ENCODE assay signal across 10 cellular contexts in the genomic region with DNA sequence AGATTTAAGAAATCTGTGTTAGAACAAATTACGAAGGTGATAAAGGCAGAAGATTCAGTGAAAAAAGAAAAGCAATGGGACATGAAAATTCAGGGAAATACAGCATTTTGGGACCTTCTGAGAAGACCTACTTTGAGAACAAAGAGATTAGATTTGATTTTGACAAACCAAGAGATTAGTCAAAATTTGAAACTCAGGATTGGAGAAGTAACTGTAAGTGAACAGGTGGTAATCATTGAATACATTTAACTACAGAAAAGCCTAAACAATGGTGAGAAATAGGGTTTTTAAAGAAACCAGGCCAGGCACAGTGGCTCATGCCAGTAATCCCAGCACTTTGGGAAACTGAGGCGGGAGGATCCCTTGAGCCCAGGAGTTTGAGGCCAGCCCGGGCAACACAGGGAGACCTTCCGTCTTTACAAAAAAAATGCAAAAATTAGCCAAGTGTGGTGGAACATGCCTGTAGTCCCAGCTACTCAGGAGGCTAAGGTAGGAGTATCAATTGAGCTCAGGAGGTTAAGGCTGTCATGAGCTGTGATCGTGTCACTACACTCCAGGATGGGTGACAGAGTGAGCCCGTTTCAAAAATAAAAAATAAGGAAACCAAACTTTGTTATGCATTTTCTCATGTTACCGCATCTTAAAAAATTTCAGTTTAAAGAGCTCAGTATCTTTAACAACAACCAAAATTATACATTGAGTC. TPM values are rescaled to one million over a fixed set of nuclear protein-coding genes. Genes with fewer than 3 reads are reported as not detected.
DNase-seq lines count a peak whose midpoint lies in the region; ATAC-seq, FAIRE-seq and TF ChIP-seq lines count a peak whose summit lies in the region.
"Had no signal": no experiment of that assay in that cellular context is flagged by ENCODE, and none has a peak within 500 bp of the region (broad histone marks: within the 10 kb centered on the region; RNA-seq: fewer than 3 reads in every experiment).

No MANE protein-coding gene starts in this region.

- intact Hi-C loops in esophagus squamous epithelium (cut with DNase I), result no loop called here

- peaks cover 36% of the 10 kb centered on the region for H3K4me1 ChIP-seq in A549
- H3K4me1 ChIP-seq in esophagus squamous epithelium, result peaks cover 0 to 17% (median 11%) of the 10 kb centered on the region in 3 donors

- ATAC-seq in A549, result no peak

- no peaks in the 10 kb centered on the region for H3K36me3 Mint-ChIP-seq in IgD-negative memory B cell
- H3K36me3 Mint-ChIP-seq: CD4-positive, CD25-positive, alpha-beta regulatory T cell had no signal

- DNase-seq in A549 (ENCODE audit: low read depth in 1 of 2, low spot score in 1 of 2) (no peak), GM20000 (ENCODE audit: low spot score) (peak; percentile 21), esophagus squamous epithelium (lab: John Stamatoyannopoulos, UW) (no peak), D721Med (ENCODE audit: insufficient read length, low spot score) (no peak), NCI-H2171 treated with DMSO at 0.1 percent for 48 hours (lab: John Stamatoyannopoulos, UW) (no peak), substantia nigra (lab: John Stamatoyannopoulos, UW) (no peak), pons (ENCODE audit: low spot score) (no peak)
- DNase-seq: CD4-positive, CD25-positive, alpha-beta regulatory T cell; NCI-H69 had no signal

- H3K36me3 ChIP-seq in esophagus squamous epithelium, result no peaks in the 10 kb centered on the region

- CTCF ChIA-PET in A549 (lab: Yijun Ruan, JAX), result interaction anchor here (0.7 to 1.9 kb wide), 6 partner anchors 8 to 138 kb away, joined by 3 to 5 read pairs (median 4); no protein-coding TSS in a partner anchor

- TF ChIP-seq CTCF in A549 (IDR thresholded peaks at IDR 0.05) (no peak), GM20000 (IDR thresholded peaks at IDR 0.05; ENCODE audit: extremely low read depth, missing control alignments) (no peak), esophagus squamous epithelium (IDR thresholded peaks at IDR 0.05) (no peak), D721Med (IDR thresholded peaks at IDR 0.05; ENCODE audit: insufficient read depth, missing control alignments) (no peak)

- TF ChIP-seq POLR2A in A549 (IDR thresholded peaks at IDR 0.05; ENCODE audit: low read length), result no peak
- no peak for TF ChIP-seq POLR2A in esophagus squamous epithelium (IDR thresholded peaks at IDR 0.05)

- H3K4me3 ChIP-seq in A549, result no peak overlapping the region
- peak overlapping the region in 1 of 4 donors; percentile 22 for H3K4me3 ChIP-seq in esophagus squamous epithelium

- H3K4me1 Mint-ChIP-seq in IgD-negative memory B cell, result peaks cover 16 to 34% (median 29%) of the 10 kb centered on the region in 3 donors

- H3K27ac ChIP-seq in A549, result peak overlapping the region; percentile 43 to 70
- H3K27ac ChIP-seq in esophagus squamous epithelium, result peak overlapping the region in 3 of 4 donors; percentile 18 to 56 (median 22)
- no peak overlapping the region for H3K27ac ChIP-seq in substantia nigra (ENCODE audit: low read depth, low read length, poor library complexity, severe bottlenecking)

- POLR2A ChIA-PET in A549 (lab: Yijun Ruan, JAX), result interaction anchor here (1.4 kb wide), 1 partner anchor 9 kb away, joined by 12 read pairs; a partner anchor contains a TSS

- 84% methylated on average over 7 of the region's 7 CpGs for WGBS in A549 (ENCODE audit: missing lambda C conversion rate)
- 49 to 64% methylated on average over 7 of the region's 7 CpGs for WGBS in esophagus squamous epithelium, 2 donors

- FAIRE-seq in A549 (lab: Jason Lieb, UNC), result no peak
- no peak for FAIRE-seq in D721Med (lab: Jason Lieb, UNC)

- no peaks in the 10 kb centered on the region for H3K9me3 Mint-ChIP-seq in IgD-negative memory B cell
- H3K9me3 Mint-ChIP-seq: CD4-positive, CD25-positive, alpha-beta regulatory T cell had no signal

- H3K4me2 ChIP-seq in A549, result peak overlapping the region; percentile 73

- H3K27ac Mint-ChIP-seq in IgD-negative memory B cell, result peak overlapping the region; percentile 20 to 69 (median 41)
- H3K27ac Mint-ChIP-seq: CD4-positive, CD25-positive, alpha-beta regulatory T cell had no signal

- H3K4me3 Mint-ChIP-seq in IgD-negative memory B cell, result peak overlapping the region; percentile 39 to 84 (median 71)
- H3K4me3 Mint-ChIP-seq: CD4-positive, CD25-positive, alpha-beta regulatory T cell had no signal

- H3K9me3 ChIP-seq in A549, result no peaks in the 10 kb centered on the region
- H3K9me3 ChIP-seq in esophagus squamous epithelium, result no peaks in the 10 kb centered on the region

- TF ChIP-seq EP300 in A549 (IDR thresholded peaks at IDR 0.05), result no peak

- TF ChIP-seq RAD21 in A549 (conservative IDR thresholded peaks at IDR 0.05 in 1 of 2, IDR thresholded peaks at IDR 0.05 in 1 of 2), result no peak

- no peaks in the 10 kb centered on the region for H3K27me3 Mint-ChIP-seq in IgD-negative memory B cell
- H3K27me3 Mint-ChIP-seq: CD4-positive, CD25-positive, alpha-beta regulatory T cell had no signal

- H3K27me3 ChIP-seq in esophagus squamous epithelium, result no peaks in the 10 kb centered on the region

TF ChIP-seq in A549, 52 proteins besides CTCF, POLR2A, EP300 and RAD21:
- no peak for TF ChIP-seq NFE2L2 (conservative IDR thresholded peaks at IDR 0.05; ENCODE audit: low read length)
- no peak for TF ChIP-seq TP53 (CRISPR knock-in tag; IDR thresholded peaks at IDR 0.05)
- TF ChIP-seq HDAC2 (IDR thresholded peaks at IDR 0.05), result no peak
- TF ChIP-seq RARB (CRISPR knock-in tag; IDR thresholded peaks at IDR 0.05), result no peak
- no peak for TF ChIP-seq NPAS2 (CRISPR knock-in tag; IDR thresholded peaks at IDR 0.05; ENCODE audit: borderline replicate concordance)
- no peak for TF ChIP-seq SMC3 (IDR thresholded peaks at IDR 0.05)
- no peak for TF ChIP-seq POLR2AphosphoS2 (conservative IDR thresholded peaks at IDR 0.05; ENCODE audit: low read length)
- TF ChIP-seq, protein P1, sequence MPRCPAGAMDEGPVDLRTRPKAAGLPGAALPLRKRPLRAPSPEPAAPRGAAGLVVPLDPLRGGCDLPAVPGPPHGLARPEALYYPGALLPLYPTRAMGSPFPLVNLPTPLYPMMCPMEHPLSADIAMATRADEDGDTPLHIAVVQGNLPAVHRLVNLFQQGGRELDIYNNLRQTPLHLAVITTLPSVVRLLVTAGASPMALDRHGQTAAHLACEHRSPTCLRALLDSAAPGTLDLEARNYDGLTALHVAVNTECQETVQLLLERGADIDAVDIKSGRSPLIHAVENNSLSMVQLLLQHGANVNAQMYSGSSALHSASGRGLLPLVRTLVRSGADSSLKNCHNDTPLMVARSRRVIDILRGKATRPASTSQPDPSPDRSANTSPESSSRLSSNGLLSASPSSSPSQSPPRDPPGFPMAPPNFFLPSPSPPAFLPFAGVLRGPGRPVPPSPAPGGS (IDR thresholded peaks at IDR 0.05), result no peak
- TF ChIP-seq CBX2 (IDR thresholded peaks at IDR 0.05; ENCODE audit: borderline replicate concordance, low read depth), result no peak
- TF ChIP-seq HOXA7 (CRISPR knock-in tag; IDR thresholded peaks at IDR 0.05), result no peak

RNA-seq across cellular contexts. Expression of a gene that starts 8.9 kb away (rescaled TPM):
- polyA plus RNA-seq in A549 (2011; rRNA removed) (20.1 and 20.3 TPM in 2 replicates), A549 (2017; fragmentation: RNase III; extraction: RNeasy Plus Mini Kit Qiagen cat#74134 plus additional on column Dnase treatment) (17.5 to 20.3 TPM (median 18.2 TPM) in 3 replicates), IgD-negative memory B cell (55.8 TPM)
- 7.7 and 8.5 TPM in 2 replicates for polyA plus RNA-seq in A549 (2012; cell fraction: cytosol; rRNA removed)
- polyA plus RNA-seq in A549 (2012; cell fraction: nucleus; rRNA removed), result 3.0 and 3.8 TPM in 2 replicates
- polyA minus RNA-seq in A549 (2011; rRNA and poly(A)+ RNA removed), result 6.9 and 9.6 TPM in 2 replicates
- total RNA-seq in esophagus squamous epithelium, result 10 to 100 TPM; 13.5 to 25.0 (median 19.2) TPM
